24 cellular contexts compared by ENCODE assay signal in genomic region chr17:48021964-48022363, GRCh38. TPM values are rescaled to one million over a fixed set of nuclear protein-coding genes. Genes with fewer than 3 reads are reported as not detected.
DNase-seq lines count a peak whose midpoint lies in the region; ATAC-seq lines count a peak whose summit lies in the region.
"Had no signal": no experiment of that assay in that cellular context is flagged by ENCODE, and none has a peak within 500 bp of the region (broad histone marks: within the 10 kb centered on the region; RNA-seq: fewer than 3 reads in every experiment).

No MANE protein-coding gene starts in this region.

- no peak overlapping the region for H3K27ac Mint-ChIP-seq in activated naive CD8-positive, alpha-beta T cell treated with anti-CD3 and anti-CD28 coated beads for 36 hours
- H3K27ac Mint-ChIP-seq: GM23338, H9 had no signal

- H3K27me3 Mint-ChIP-seq in activated naive CD8-positive, alpha-beta T cell treated with anti-CD3 and anti-CD28 coated beads for 36 hours = peaks cover 44% of the 10 kb centered on the region

- no peaks in the 10 kb centered on the region for H3K9me3 Mint-ChIP-seq in activated naive CD8-positive, alpha-beta T cell treated with anti-CD3 and anti-CD28 coated beads for 36 hours
- H3K9me3 Mint-ChIP-seq: GM23338, H9 had no signal

- no peaks in the 10 kb centered on the region for H3K36me3 Mint-ChIP-seq in activated naive CD8-positive, alpha-beta T cell treated with anti-CD3 and anti-CD28 coated beads for 36 hours

- intact Hi-C loops in posterior vena cava (cut with DNase I) = loop anchor here in 1 of 2 donors (10.0 kb wide), 1 partner anchor 103 kb away; no protein-coding TSS in a partner anchor

- DNase-seq in SKM-1 treated with dmso at 0.1 percent for 144 hours (lab: John Stamatoyannopoulos, UW; ENCODE audit: unreplicated experiment) (peak; percentile 34), SKM-1 (lab: John Stamatoyannopoulos, UW; ENCODE audit: unreplicated experiment) (no peak), GF-D8 (lab: John Stamatoyannopoulos, UW) (peak; percentile 70), amniotic epithelial cell (ENCODE audit: low read depth) (peak; percentile 48), posterior vena cava (ENCODE audit: low spot score) (peak; percentile 35), iPS-NIHi7 (ENCODE audit: extremely low spot score) (no peak)
- no peak for DNase-seq in activated naive CD8-positive, alpha-beta T cell treated with anti-CD3 and anti-CD28 coated beads for 36 hours
- DNase-seq: C1 segment of cervical spinal cord, Calu3, DND-41, H9, KBM-7, NCI-H1092, NCI-H1417 treated with DMSO at 0.1 percent for 48 hours, NCI-H187, NCI-H2107, NCI-H524, NCI-H748 treated with DMSO at 0.1 percent for 48 hours, SHP77, T-helper 2 cell had no signal

- H3K4me1 Mint-ChIP-seq in activated naive CD8-positive, alpha-beta T cell treated with anti-CD3 and anti-CD28 coated beads for 36 hours = peaks cover 35% of the 10 kb centered on the region

- no peak for ATAC-seq in GM19452 (IDR thresholded peaks at IDR 0.05; ENCODE audit: unreplicated experiment)
- ATAC-seq: GM23338, Panc1 had no signal

- H3K4me3 Mint-ChIP-seq in activated naive CD8-positive, alpha-beta T cell treated with anti-CD3 and anti-CD28 coated beads for 36 hours = no peak overlapping the region
- H3K4me3 Mint-ChIP-seq: GM23338, H9 had no signal

RNA-seq across cellular contexts. Expression of gene COPZ2, which starts 15.6 kb away (rescaled TPM):
- total RNA-seq in posterior vena cava = 100 to 1,000 TPM in 1 of 2 donors, 10 to 100 TPM in 1; 75.0 to 136 TPM
- total RNA-seq in activated naive CD8-positive, alpha-beta T cell treated with anti-CD3 and anti-CD28 coated beads for 36 hours = 1 to 10 TPM; 6.3 to 7.5 TPM
- total RNA-seq: GM23338, MCF 10A had no signal

RNA-seq across cellular contexts. Expression of gene NFE2L1, which starts 26.2 kb away (rescaled TPM):
- 100 to 1,000 TPM; 255 to 263 TPM for total RNA-seq in posterior vena cava
- total RNA-seq in activated naive CD8-positive, alpha-beta T cell treated with anti-CD3 and anti-CD28 coated beads for 36 hours = 10 to 100 TPM; 99.0 to 99.7 TPM

RNA-seq across cellular contexts. Expression of gene CDK5RAP3, which starts 51.1 kb away (rescaled TPM):
- 10 to 100 TPM; 80.3 to 95.8 TPM for total RNA-seq in posterior vena cava
- total RNA-seq in activated naive CD8-positive, alpha-beta T cell treated with anti-CD3 and anti-CD28 coated beads for 36 hours = 100 to 1,000 TPM; 163 to 168 TPM

Comparison
In these comparisons a context has a peak if more than half of its experiments do, and no peak if none do; other contexts are left out.
1. DNase-seq: peak in SKM-1 treated with dmso at 0.1 percent for 144 hours (single experiment), GF-D8 (single experiment), amniotic epithelial cell (single experiment) and posterior vena cava (single experiment); none in SKM-1 (single experiment), iPS-NIHi7 (single experiment) and activated naive CD8-positive, alpha-beta T cell treated with anti-CD3 and anti-CD28 coated beads for 36 hours (single experiment).
2. RNA of gene COPZ2, which starts 15.6 kb away (total RNA-seq): 75.0 to 136 TPM in posterior vena cava; 6.3 to 7.5 TPM in activated naive CD8-positive, alpha-beta T cell treated with anti-CD3 and anti-CD28 coated beads for 36 hours; every median in the first group is over 4 times any median in the second.